8 cellular contexts compared by ENCODE assay signal in the genomic region with DNA sequence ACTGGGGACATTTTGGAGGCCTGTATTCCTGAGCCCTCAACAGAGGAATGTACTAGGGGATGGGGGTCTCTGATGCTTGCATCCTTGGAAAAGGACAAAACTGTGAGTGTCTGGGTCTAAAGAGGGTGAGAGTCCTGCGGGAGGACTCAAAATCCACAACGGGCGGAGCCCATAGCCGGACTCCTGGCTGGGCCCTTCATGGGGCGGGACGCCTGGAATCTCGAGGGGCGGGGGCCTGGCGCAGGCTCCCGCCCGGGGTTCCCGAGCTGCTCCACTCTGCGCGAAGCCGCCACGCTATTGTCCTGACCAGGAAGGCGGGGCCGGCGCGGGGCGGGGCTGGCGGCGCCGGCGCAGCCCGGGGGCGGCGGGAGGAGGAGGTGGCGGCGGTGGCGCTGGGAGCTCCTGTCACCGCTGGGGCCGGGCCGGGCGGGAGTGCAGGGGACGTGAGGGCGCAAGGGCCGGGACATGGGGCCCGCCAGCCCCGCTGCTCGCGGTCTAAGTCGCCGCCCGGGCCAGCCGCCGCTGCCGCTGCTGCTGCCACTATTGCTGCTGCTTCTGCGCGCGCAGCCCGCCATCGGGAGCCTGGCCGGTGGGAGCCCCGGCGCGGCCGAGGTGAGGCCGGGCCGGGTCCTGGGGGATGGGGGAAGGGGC.
DNase-seq lines count a peak whose midpoint lies in the region; ATAC-seq, FAIRE-seq and TF ChIP-seq lines count a peak whose summit lies in the region.

Gene APLP1 (plus strand): TSS at position 403 of the 651 bp plus-strand sequence. CDS start 63 bp downstream, at position 466.

- peak within 1 kb of the TSS; percentile 99 for H3K27ac ChIP-seq in layer of hippocampus (ENCODE audit: low read depth, low read length)

- FAIRE-seq in D721Med (lab: Jason Lieb, UNC), result no peak

- peak; percentile 34 for DNase-seq in NCI-H2029 (lab: John Stamatoyannopoulos, UW)
- DNase-seq in activated CD4-positive, alpha-beta T cell treated with anti-CD3 and anti-CD28 coated beads for 4 hours, result peak; percentile 72 to 74
- no peak for DNase-seq in choroid plexus epithelial cell (ENCODE audit: low read depth)
- peak; percentile 72 for DNase-seq in stimulated activated CD4-positive, alpha-beta T cell treated with anti-CD3 and anti-CD28 coated beads, Interleukin-4, amount 100 ng/mL, for 24 hours
- no peak for DNase-seq in D721Med (ENCODE audit: insufficient read length, low spot score)

- ATAC-seq in GM18502 (IDR thresholded peaks at IDR 0.05; ENCODE audit: poor library complexity, unreplicated experiment) (peak; percentile 53), HG02884 (IDR thresholded peaks at IDR 0.05; ENCODE audit: unreplicated experiment) (no peak)

- H3K27me3 ChIP-seq in layer of hippocampus (ENCODE audit: control insufficient read depth, insufficient read depth, low read length), result no peaks in the 10 kb centered on the region

- TF ChIP-seq CTCF in choroid plexus epithelial cell (conservative IDR thresholded peaks at IDR 0.05; ENCODE audit: low read depth, low read length) (no peak), D721Med (IDR thresholded peaks at IDR 0.05; ENCODE audit: insufficient read depth, missing control alignments) (no peak)

- H3K4me3 ChIP-seq in choroid plexus epithelial cell (ENCODE audit: low read depth, low read length), result peak within 1 kb of the TSS; percentile 49

Comparison
In these comparisons a context has a peak if more than half of its experiments do, and no peak if none do; other contexts are left out.
1. DNase-seq: peak in NCI-H2029 (single experiment), activated CD4-positive, alpha-beta T cell treated with anti-CD3 and anti-CD28 coated beads for 4 hours (2 of 2) and stimulated activated CD4-positive, alpha-beta T cell treated with anti-CD3 and anti-CD28 coated beads, Interleukin-4, amount 100 ng/mL, for 24 hours (single experiment); none in choroid plexus epithelial cell (single experiment) and D721Med (single experiment).